17 cellular contexts compared by ENCODE assay signal in genomic region chr4:37822220-37822619, GRCh38. TPM values are rescaled to one million over a fixed set of nuclear protein-coding genes. Genes with fewer than 3 reads are reported as not detected.
DNase-seq lines count a peak whose midpoint lies in the region; ATAC-seq and TF ChIP-seq lines count a peak whose summit lies in the region.
"Had no signal": no experiment of that assay in that cellular context is flagged by ENCODE, and none has a peak within 500 bp of the region (broad histone marks: within the 10 kb centered on the region; RNA-seq: fewer than 3 reads in every experiment).

No MANE protein-coding gene starts in this region.

- DNase-seq in DMS153 treated with DMSO at 0.1 percent for 48 hours (lab: John Stamatoyannopoulos, UW; ENCODE audit: unreplicated experiment) (peak; percentile 42), NCI-H1105 (lab: John Stamatoyannopoulos, UW) (peak; percentile 31), right lobe of liver (peak in 1 of 3 donors; percentile 70), stomach (no peak)
- DNase-seq: activated CD4-positive, alpha-beta T cell treated with anti-CD3 and anti-CD28 coated beads, Interleukin-2, amount 50 U/mL, for 48 hours; C1 segment of cervical spinal cord; cerebellar nuclear complex; gastrocnemius medialis; MM.1S; NCI-H526; Peyer's patch; stimulated activated CD4-positive, alpha-beta T cell treated with anti-CD3 and anti-CD28 coated beads, Interleukin-4, amount 100 ng/mL, for 24 hours; tibial artery had no signal

- ATAC-seq in right lobe of liver, result peak; percentile 59 to 81 (median 60)
- ATAC-seq in HG03571 (IDR thresholded peaks at IDR 0.05; ENCODE audit: unreplicated experiment), result no peak
- ATAC-seq in GM19324 (IDR thresholded peaks at IDR 0.05; ENCODE audit: low FRiP score, unreplicated experiment), result no peak
- ATAC-seq in GM21423 (IDR thresholded peaks at IDR 0.05; ENCODE audit: unreplicated experiment), result no peak

- H3K4me3 ChIP-seq in right lobe of liver (no peak overlapping the region), stomach (no peak overlapping the region)
- H3K4me3 ChIP-seq: gastrocnemius medialis, Peyer's patch, tibial artery had no signal

- H3K27me3 ChIP-seq in right lobe of liver (no peaks in the 10 kb centered on the region), stomach (no peaks in the 10 kb centered on the region)
- H3K27me3 ChIP-seq: gastrocnemius medialis, Peyer's patch, tibial artery had no signal

- TF ChIP-seq POLR2A in right lobe of liver (IDR thresholded peaks at IDR 0.05), result no peak
- TF ChIP-seq POLR2A in stomach (IDR thresholded peaks at IDR 0.05), result no peak

- no peak for TF ChIP-seq CTCF in VCaP (conservative IDR thresholded peaks at IDR 0.05)
- no peak for TF ChIP-seq CTCF in right lobe of liver (IDR thresholded peaks at IDR 0.05)
- TF ChIP-seq CTCF in stomach (IDR thresholded peaks at IDR 0.05), result no peak

- TF ChIP-seq EP300 in stomach (IDR thresholded peaks at IDR 0.05), result no peak

- H3K4me1 ChIP-seq in right lobe of liver (peaks cover 0 to 45% (median 7%) of the 10 kb centered on the region in 4 donors), stomach (peaks cover 0 to 10% (median 6%) of the 10 kb centered on the region in 4 donors)

- H3K36me3 ChIP-seq in right lobe of liver (no peaks in the 10 kb centered on the region), stomach (no peaks in the 10 kb centered on the region)
- H3K36me3 ChIP-seq: gastrocnemius medialis, Peyer's patch, tibial artery had no signal

- H3K9me3 ChIP-seq in right lobe of liver (no peaks in the 10 kb centered on the region), stomach (no peaks in the 10 kb centered on the region)
- H3K9me3 ChIP-seq: gastrocnemius medialis, Peyer's patch, tibial artery had no signal

- intact Hi-C loops in right lobe of liver (cut with DNase I), result loop anchor here in 1 of 2 donors (10.0 kb wide), 1 partner anchor 63 kb away; no protein-coding TSS in a partner anchor
- intact Hi-C loops in stomach (cut with DNase I; ENCODE audit: low total_unique reads), result loop anchor here (10.0 kb wide), 1 partner anchor 63 kb away; no protein-coding TSS in a partner anchor

- WGBS in right lobe of liver (ENCODE audit: insufficient coverage, low coverage, low lambda C conversion rate, missing lambda C conversion rate), result 21% methylated on average over 4 of the region's 4 CpGs
- 32 to 47% (median 45%) methylated on average over 4 of the region's 4 CpGs for WGBS in stomach, 5 donors

- H3K27ac ChIP-seq in VCaP, result peak overlapping the region; percentile 37
- peak overlapping the region in 2 of 3 donors; percentile 29 to 65 for H3K27ac ChIP-seq in right lobe of liver
- no peak overlapping the region for H3K27ac ChIP-seq in stomach
- H3K27ac ChIP-seq: gastrocnemius medialis, Peyer's patch, tibial artery had no signal

RNA-seq across cellular contexts. Expression of gene PGM2, which starts 4.3 kb away (rescaled TPM):
- 10 to 100 TPM in 2 of 6 experiments, 1 to 10 TPM in 4; 5.5 to 16.3 (median 7.3) TPM for total RNA-seq in right lobe of liver
- 10 to 100 TPM in 4 of 5 donors, 1 to 10 TPM in 1; 8.7 to 53.1 (median 14.0) TPM for total RNA-seq in stomach
- 10 to 100 TPM in 1 of 3 donors, 1 to 10 TPM in 2; 7.4 to 16.8 (median 8.7) TPM for polyA plus RNA-seq in stomach

Comparison
In these comparisons a context has a peak if more than half of its experiments do, and no peak if none do; other contexts are left out.
1. H3K27ac ChIP-seq: peak in VCaP (single experiment) and right lobe of liver (2 of 3); none in stomach (0 of 5).
2. ATAC-seq: peak in right lobe of liver (4 of 4); none in HG03571 (single experiment), GM19324 (single experiment) and GM21423 (single experiment).